In the genomic region with DNA sequence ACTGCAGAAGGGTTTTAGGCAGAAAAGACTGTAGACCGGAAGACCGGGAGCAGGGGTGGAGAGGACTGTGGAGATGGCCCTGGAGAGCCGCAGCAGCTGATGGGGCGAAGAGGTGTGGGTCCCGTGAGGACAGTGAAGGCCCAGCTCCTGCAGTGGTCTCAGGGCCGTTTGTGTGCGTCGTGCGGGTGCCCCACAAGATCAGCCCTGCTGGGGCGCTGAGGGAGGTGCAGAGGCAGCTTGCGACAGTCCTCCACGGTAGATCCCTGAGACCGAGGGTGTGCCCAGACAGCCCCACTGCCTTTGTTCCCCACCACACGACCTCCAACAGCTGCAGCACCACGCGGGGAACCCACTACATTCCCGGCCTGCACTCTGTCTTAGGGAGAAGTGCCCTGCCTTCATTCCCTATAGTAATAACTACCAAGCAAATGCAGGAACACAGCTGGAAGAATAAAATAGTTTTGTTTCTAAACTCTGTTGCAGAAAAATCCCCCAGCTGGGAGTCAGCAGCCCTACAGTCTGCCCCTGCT, we compare ENCODE assay signal across 21 cellular contexts. TPM values are rescaled to one million over a fixed set of nuclear protein-coding genes. Genes with fewer than 3 reads are reported as not detected.
DNase-seq lines count a peak whose midpoint lies in the region; ATAC-seq, FAIRE-seq and TF ChIP-seq lines count a peak whose summit lies in the region.
"Had no signal": no experiment of that assay in that cellular context is flagged by ENCODE, and none has a peak within 500 bp of the region (broad histone marks: within the 10 kb centered on the region; RNA-seq: fewer than 3 reads in every experiment).

No MANE protein-coding gene starts in this region.

- TF ChIP-seq CTCF in kidney (IDR thresholded peaks at IDR 0.05; ENCODE audit: borderline replicate concordance, extremely low read depth, insufficient read depth) (no peak), nephron (IDR thresholded peaks at IDR 0.05; ENCODE audit: unreplicated experiment in 3 of 3) (no peak), spleen (IDR thresholded peaks at IDR 0.05 in 8 of 11, conservative IDR thresholded peaks at IDR 0.05 in 3 of 11) (no peak)

- no peaks in the 10 kb centered on the region for H4K20me1 ChIP-seq in GM23248 (ENCODE audit: insufficient read depth)

- H3K4me1 Mint-ChIP-seq in nephron = peaks cover 65% of the 10 kb centered on the region
- H3K4me1 Mint-ChIP-seq: IgD-negative memory B cell had no signal

- H3K27me3 ChIP-seq in spleen (replicated peaks in 1 of 7) (peaks cover 0 to 3% (median 0%) of the 10 kb centered on the region in 7 donors), GM23248 (replicated peaks; ENCODE audit: insufficient read depth) (no peaks in the 10 kb centered on the region; the same call in 1 of the 2 replicates)

- peak; percentile 8 for DNase-seq in NCI-H69 (lab: John Stamatoyannopoulos, UW)
- peak; percentile 50 for DNase-seq in kidney
- DNase-seq in spleen = peak; percentile 41
- no peak for DNase-seq in GM23248
- DNase-seq: C1 segment of cervical spinal cord, DND-41, H9, Kasumi-1, NCI-H187, NCI-H2171 treated with DMSO at 0.1 percent for 48 hours, NCI-H446 treated with DMSO at 0.1 percent for 48 hours, NCI-H748 treated with DMSO at 0.1 percent for 48 hours, PC-9 had no signal

- no peak overlapping the region for H3K4me3 Mint-ChIP-seq in nephron
- H3K4me3 Mint-ChIP-seq: IgD-negative memory B cell had no signal

- in situ Hi-C loops in GM23248 (cut with MboI) = no loop called here

- H3K9me3 ChIP-seq in kidney (ENCODE audit: control insufficient read depth in 1 of 2, low read length in 2 of 2) (no peaks in the 10 kb centered on the region), spleen (no peaks in the 10 kb centered on the region), GM23248 (ENCODE audit: low read depth) (no peaks in the 10 kb centered on the region)
- H3K9me3 ChIP-seq: A549 had no signal

- H3K36me3 Mint-ChIP-seq in nephron (ENCODE audit: low read depth) = no peaks in the 10 kb centered on the region
- H3K36me3 Mint-ChIP-seq: IgD-negative memory B cell had no signal

- H3K36me3 ChIP-seq in kidney (ENCODE audit: control insufficient read depth in 1 of 2, insufficient read depth in 2 of 2, low read length in 2 of 2) (no peaks in the 10 kb centered on the region), spleen (no peaks in the 10 kb centered on the region), GM23248 (ENCODE audit: low read depth) (no peaks in the 10 kb centered on the region)

- H3K9me2 ChIP-seq in GM23248 (ENCODE audit: insufficient read depth) = no peaks in the 10 kb centered on the region

- H2AFZ ChIP-seq in GM23248 = no peak overlapping the region
- H2AFZ ChIP-seq: PC-9 had no signal

- no peak overlapping the region for H3K4me3 ChIP-seq in kidney (ENCODE audit: low read length in 2 of 2)
- no peak overlapping the region for H3K4me3 ChIP-seq in spleen
- H3K4me3 ChIP-seq in GM23248 = no peak overlapping the region
- H3K4me3 ChIP-seq: A549, PC-9 had no signal

- FAIRE-seq in kidney (lab: Jason Lieb, UNC) = no peak
- FAIRE-seq: A549, G401.6, GM18507 had no signal

- peaks cover 36% of the 10 kb centered on the region for H3K27me3 Mint-ChIP-seq in nephron (ENCODE audit: low read depth)

- H3K9ac ChIP-seq in kidney (ENCODE audit: low read length in 2 of 2) (no peak overlapping the region), GM23248 (no peak overlapping the region)

- H3K79me2 ChIP-seq in GM23248 (ENCODE audit: insufficient read depth) = no peaks in the 10 kb centered on the region

- H3K27ac ChIP-seq in kidney (ENCODE audit: low read depth in 2 of 2, low read length in 2 of 2) (no peak overlapping the region), spleen (peak overlapping the region in 2 of 8 donors; percentile 35 to 65), GM23248 (no peak overlapping the region)
- H3K27ac ChIP-seq: PC-9 had no signal

- peak overlapping the region; percentile 17 to 88 (median 55) for H3K27ac Mint-ChIP-seq in nephron

- no peaks in the 10 kb centered on the region for H3K9me3 Mint-ChIP-seq in nephron
- H3K9me3 Mint-ChIP-seq: H9 had no signal

- H3F3A ChIP-seq in GM23248 (ENCODE audit: insufficient read depth) = 0 out of 2 replicates have a peak, but pooled peaks cover 3% of the 10 kb centered on the region

- H3K4me1 ChIP-seq in kidney (ENCODE audit: control insufficient read depth in 1 of 2, insufficient read depth in 1 of 2, low read depth in 1 of 2, low read length in 2 of 2) (no peaks in the 10 kb centered on the region), spleen (peaks cover 0 to 18% (median 0%) of the 10 kb centered on the region in 6 donors), GM23248 (ENCODE audit: insufficient read depth) (no peaks in the 10 kb centered on the region)

- 73 to 89% (median 78%) methylated on average over 13 to 17 of the region's 17 CpGs for WGBS in spleen, 5 donors
- WGBS in GM23248 (ENCODE audit: low coverage in 1 of 2, low lambda C conversion rate in 2 of 2, missing lambda C conversion rate in 2 of 2), 2 experiments = 81% methylated on average over 13 to 17 of the region's 17 CpGs

- no peak for TF ChIP-seq POLR2A in spleen (IDR thresholded peaks at IDR 0.05)

- intact Hi-C loops in kidney (cut with DNase I) (no loop called here), spleen (cut with DNase I; ENCODE audit: low total_unique reads) (no loop called here)

- no peak for ATAC-seq in HG03108 (IDR thresholded peaks at IDR 0.05; ENCODE audit: unreplicated experiment)
- ATAC-seq in SK-N-SH treated with all-trans-retinoic acid at 6 μM for 48 hours = no peak
- ATAC-seq: A549 had no signal

- H3K4me2 ChIP-seq in GM23248 (ENCODE audit: unreplicated experiment) = no peak overlapping the region
- H3K4me2 ChIP-seq: A549 had no signal

TF ChIP-seq in SK-N-SH treated with all-trans-retinoic acid at 6 μM for 48 hours, 23 proteins besides CTCF, POLR2A, EP300 and RAD21 (continues in another document):
- TF ChIP-seq ZNF70 (CRISPR knock-in tag; IDR thresholded peaks at IDR 0.05) (no peak), TCF4 (CRISPR knock-in tag; IDR thresholded peaks at IDR 0.05; ENCODE audit: borderline replicate concordance) (no peak), SNAI2 (CRISPR knock-in tag; IDR thresholded peaks at IDR 0.05) (no peak), GLIS3 (CRISPR knock-in tag; IDR thresholded peaks at IDR 0.05) (no peak), ISL1 (CRISPR knock-in tag; IDR thresholded peaks at IDR 0.05) (no peak), ZNF565 (CRISPR knock-in tag; conservative IDR thresholded peaks at IDR 0.05; ENCODE audit: low read depth) (no peak), TOX (CRISPR knock-in tag; IDR thresholded peaks at IDR 0.05; ENCODE audit: borderline replicate concordance) (no peak), OSR1 (CRISPR knock-in tag; IDR thresholded peaks at IDR 0.05) (no peak), BACH2 (CRISPR knock-in tag; IDR thresholded peaks at IDR 0.05; ENCODE audit: borderline replicate concordance) (no peak), ZFP30 (CRISPR knock-in tag; IDR thresholded peaks at IDR 0.05) (no peak), ESRRG (CRISPR knock-in tag; IDR thresholded peaks at IDR 0.05) (no peak), ZFP3 (CRISPR knock-in tag; IDR thresholded peaks at IDR 0.05) (no peak), RARB (CRISPR knock-in tag; IDR thresholded peaks at IDR 0.05) (no peak)
- TF ChIP-seq, protein P1, sequence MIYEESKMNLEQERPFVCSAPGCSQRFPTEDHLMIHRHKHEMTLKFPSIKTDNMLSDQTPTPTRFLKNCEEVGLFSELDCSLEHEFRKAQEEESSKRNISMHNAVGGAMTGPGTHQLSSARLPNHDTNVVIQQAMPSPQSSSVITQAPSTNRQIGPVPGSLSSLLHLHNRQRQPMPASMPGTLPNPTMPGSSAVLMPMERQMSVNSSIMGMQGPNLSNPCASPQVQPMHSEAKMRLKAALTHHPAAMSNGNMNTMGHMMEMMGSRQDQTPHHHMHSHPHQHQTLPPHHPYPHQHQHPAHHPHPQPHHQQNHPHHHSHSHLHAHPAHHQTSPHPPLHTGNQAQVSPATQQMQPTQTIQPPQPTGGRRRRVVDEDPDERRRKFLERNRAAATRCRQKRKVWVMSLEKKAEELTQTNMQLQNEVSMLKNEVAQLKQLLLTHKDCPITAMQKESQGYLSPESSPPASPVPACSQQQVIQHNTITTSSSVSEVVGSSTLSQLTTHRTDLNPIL (CRISPR knock-in tag; IDR thresholded peaks at IDR 0.05; ENCODE audit: low read depth) = no peak
- TF ChIP-seq, protein P2, sequence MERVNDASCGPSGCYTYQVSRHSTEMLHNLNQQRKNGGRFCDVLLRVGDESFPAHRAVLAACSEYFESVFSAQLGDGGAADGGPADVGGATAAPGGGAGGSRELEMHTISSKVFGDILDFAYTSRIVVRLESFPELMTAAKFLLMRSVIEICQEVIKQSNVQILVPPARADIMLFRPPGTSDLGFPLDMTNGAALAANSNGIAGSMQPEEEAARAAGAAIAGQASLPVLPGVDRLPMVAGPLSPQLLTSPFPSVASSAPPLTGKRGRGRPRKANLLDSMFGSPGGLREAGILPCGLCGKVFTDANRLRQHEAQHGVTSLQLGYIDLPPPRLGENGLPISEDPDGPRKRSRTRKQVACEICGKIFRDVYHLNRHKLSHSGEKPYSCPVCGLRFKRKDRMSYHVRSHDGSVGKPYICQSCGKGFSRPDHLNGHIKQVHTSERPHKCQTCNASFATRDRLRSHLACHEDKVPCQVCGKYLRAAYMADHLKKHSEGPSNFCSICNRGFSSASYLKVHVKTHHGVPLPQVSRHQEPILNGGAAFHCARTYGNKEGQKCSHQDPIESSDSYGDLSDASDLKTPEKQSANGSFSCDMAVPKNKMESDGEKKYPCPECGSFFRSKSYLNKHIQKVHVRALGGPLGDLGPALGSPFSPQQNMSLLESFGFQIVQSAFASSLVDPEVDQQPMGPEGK (CRISPR knock-in tag; IDR thresholded peaks at IDR 0.05; ENCODE audit: borderline replicate concordance) = no peak

RNA-seq across cellular contexts. Expression of a gene that starts 19.0 kb away (rescaled TPM):
- total RNA-seq in kidney = not detected
- polyA plus RNA-seq in kidney (ENCODE audit: insufficient read depth, low read depth, low replicate concordance) = 61.0 TPM
- total RNA-seq in spleen = 100 to 1,000 TPM in 1 of 7 donors, 10 to 100 TPM in 6; 18.7 to 159 (median 30.8) TPM
- 10 to 100 TPM in 1 of 3 donors, 1 to 10 TPM in 2; 3.5 to 29.1 (median 6.3) TPM for polyA plus RNA-seq in spleen
- not detected in 2 replicates for total RNA-seq in GM23248 (2014; rRNA removed; shearing (Covaris generic))
- polyA plus RNA-seq in GM23248 (2016; fragmentation: Nextera tagmentation; extraction: Ambion mirVana) = not detected in 2 replicates
- total RNA-seq: HT1080, PC-9 had no signal
- polyA plus RNA-seq: IgD-negative memory B cell had no signal

RNA-seq across cellular contexts. Expression of a gene that starts 21.7 kb away (rescaled TPM):
- total RNA-seq in kidney (48.5 TPM), spleen (10 to 100 TPM; 33.3 to 60.6 (median 40.5) TPM)
- polyA plus RNA-seq in kidney (ENCODE audit: insufficient read depth, low read depth, low replicate concordance) (87.4 TPM), spleen (10 to 100 TPM; 41.2 to 52.3 (median 42.1) TPM), GM23248 (2016; fragmentation: Nextera tagmentation; extraction: Ambion mirVana) (70.6 and 77.7 TPM in 2 replicates)
- 52.6 and 60.1 TPM in 2 replicates for total RNA-seq in GM23248 (2014; rRNA removed; shearing (Covaris generic))

RNA-seq across cellular contexts. Expression of a gene that starts 56.7 kb away (rescaled TPM):
- total RNA-seq in kidney (31.1 TPM), spleen (10 to 100 TPM; 12.7 to 51.7 (median 18.1) TPM)
- polyA plus RNA-seq in kidney (ENCODE audit: insufficient read depth, low read depth, low replicate concordance) (19.9 TPM), spleen (10 to 100 TPM in 1 of 3 donors, 1 to 10 TPM in 2; 6.0 to 10.5 (median 7.2) TPM), GM23248 (2016; fragmentation: Nextera tagmentation; extraction: Ambion mirVana) (1.3 and 1.4 TPM in 2 replicates)
- total RNA-seq in GM23248 (2014; rRNA removed; shearing (Covaris generic)) = 0.43 and 2.7 TPM in 2 replicates
- total RNA-seq: HT1080 had no signal

Comparison
In these comparisons a context has a peak if more than half of its experiments do, and no peak if none do; other contexts are left out.
1. RNA of a gene that starts 19.0 kb away (total RNA-seq): 18.7 to 159 TPM in spleen; not detected in kidney (single experiment) and not detected in GM23248; every median in the first group is over 10 times any median in the second.